Comparison of ENCODE assay signal across 1 cellular context in the genomic region with DNA sequence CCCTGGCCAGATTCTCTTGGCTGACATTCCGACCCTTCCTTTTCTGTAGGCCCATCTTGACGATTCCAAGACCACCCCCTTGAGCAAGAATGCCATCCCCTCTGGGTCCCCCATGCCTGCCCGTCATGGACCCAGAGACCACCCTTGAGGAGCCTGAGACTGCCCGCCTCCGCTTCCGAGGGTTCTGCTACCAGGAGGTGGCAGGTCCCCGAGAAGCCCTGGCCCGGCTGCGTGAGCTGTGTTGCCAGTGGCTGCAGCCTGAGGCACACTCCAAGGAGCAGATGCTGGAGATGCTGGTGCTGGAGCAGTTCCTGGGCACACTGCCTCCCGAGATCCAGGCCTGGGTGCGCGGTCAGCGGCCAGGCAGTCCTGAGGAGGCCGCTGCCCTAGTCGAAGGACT.
TF ChIP-seq lines count a peak whose summit lies in the region.

No MANE protein-coding gene starts in this region.

TF ChIP-seq in GM12878, 131 proteins besides CTCF, POLR2A, EP300 and RAD21:
- no peak for TF ChIP-seq POLR2AphosphoS2 (IDR thresholded peaks at IDR 0.05; ENCODE audit: low read depth, low read length)
- TF ChIP-seq ZBED1 (IDR thresholded peaks at IDR 0.05; ENCODE audit: borderline replicate concordance): no peak
- no peak for TF ChIP-seq SREBF1 (IDR thresholded peaks at IDR 0.05; ENCODE audit: low read length)
- TF ChIP-seq, protein P1, sequence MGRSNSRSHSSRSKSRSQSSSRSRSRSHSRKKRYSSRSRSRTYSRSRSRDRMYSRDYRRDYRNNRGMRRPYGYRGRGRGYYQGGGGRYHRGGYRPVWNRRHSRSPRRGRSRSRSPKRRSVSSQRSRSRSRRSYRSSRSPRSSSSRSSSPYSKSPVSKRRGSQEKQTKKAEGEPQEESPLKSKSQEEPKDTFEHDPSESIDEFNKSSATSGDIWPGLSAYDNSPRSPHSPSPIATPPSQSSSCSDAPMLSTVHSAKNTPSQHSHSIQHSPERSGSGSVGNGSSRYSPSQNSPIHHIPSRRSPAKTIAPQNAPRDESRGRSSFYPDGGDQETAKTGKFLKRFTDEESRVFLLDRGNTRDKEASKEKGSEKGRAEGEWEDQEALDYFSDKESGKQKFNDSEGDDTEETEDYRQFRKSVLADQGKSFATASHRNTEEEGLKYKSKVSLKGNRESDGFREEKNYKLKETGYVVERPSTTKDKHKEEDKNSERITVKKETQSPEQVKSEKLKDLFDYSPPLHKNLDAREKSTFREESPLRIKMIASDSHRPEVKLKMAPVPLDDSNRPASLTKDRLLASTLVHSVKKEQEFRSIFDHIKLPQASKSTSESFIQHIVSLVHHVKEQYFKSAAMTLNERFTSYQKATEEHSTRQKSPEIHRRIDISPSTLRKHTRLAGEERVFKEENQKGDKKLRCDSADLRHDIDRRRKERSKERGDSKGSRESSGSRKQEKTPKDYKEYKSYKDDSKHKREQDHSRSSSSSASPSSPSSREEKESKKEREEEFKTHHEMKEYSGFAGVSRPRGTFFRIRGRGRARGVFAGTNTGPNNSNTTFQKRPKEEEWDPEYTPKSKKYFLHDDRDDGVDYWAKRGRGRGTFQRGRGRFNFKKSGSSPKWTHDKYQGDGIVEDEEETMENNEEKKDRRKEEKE (IDR thresholded peaks at IDR 0.05): no peak
- no peak for TF ChIP-seq BMI1 (IDR thresholded peaks at IDR 0.05; ENCODE audit: borderline replicate concordance)
- TF ChIP-seq IRF3 (IDR thresholded peaks at IDR 0.05): no peak
- no peak for TF ChIP-seq CBFB (IDR thresholded peaks at IDR 0.05; ENCODE audit: low read depth)
- TF ChIP-seq SMAD5 (IDR thresholded peaks at IDR 0.05; ENCODE audit: low read depth): no peak
- no peak for TF ChIP-seq RELB (IDR thresholded peaks at IDR 0.05; ENCODE audit: low read depth)
- no peak for TF ChIP-seq ZNF274 (IDR thresholded peaks at IDR 0.05; ENCODE audit: insufficient read depth, insufficient read length)
- TF ChIP-seq JUNB (IDR thresholded peaks at IDR 0.05): no peak
- TF ChIP-seq WRNIP1 (IDR thresholded peaks at IDR 0.05; ENCODE audit: borderline replicate concordance, low read depth, low read length): no peak
TF ChIP-seq in GM12878: peak in this region for 0.
